Comparison of ENCODE assay signal across 19 cellular contexts in the genomic region with DNA sequence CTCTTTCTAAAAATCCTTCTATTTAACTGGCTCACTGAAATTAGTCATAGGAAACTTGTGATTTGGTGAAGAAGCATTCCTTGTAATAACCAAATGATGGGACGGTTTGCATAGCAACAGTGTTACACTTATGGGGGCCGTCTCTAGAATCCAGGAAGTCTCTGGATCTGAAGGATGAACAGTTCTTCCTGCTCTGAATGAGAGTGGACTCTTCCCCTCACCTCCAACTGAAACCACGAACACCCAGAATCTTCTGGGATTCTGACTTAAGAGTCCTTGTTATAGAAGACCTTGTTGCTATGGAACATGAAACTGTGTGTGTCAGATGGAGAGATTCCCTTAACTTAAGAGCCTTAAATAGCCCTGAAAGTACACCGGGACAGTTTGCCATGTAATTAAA. TPM values are rescaled to one million over a fixed set of nuclear protein-coding genes. Genes with fewer than 3 reads are reported as not detected.
DNase-seq lines count a peak whose midpoint lies in the region; FAIRE-seq and TF ChIP-seq lines count a peak whose summit lies in the region.
"Had no signal": no experiment of that assay in that cellular context is flagged by ENCODE, and none has a peak within 500 bp of the region (broad histone marks: within the 10 kb centered on the region; RNA-seq: fewer than 3 reads in every experiment).

No MANE protein-coding gene starts in this region.

- H3K27ac ChIP-seq in AG04450 (ENCODE audit: low read depth, low read length) (peak overlapping the region; percentile 33), astrocyte (ENCODE audit: low read depth, low read length) (no peak overlapping the region)
- H3K27ac ChIP-seq: BLaER1 treated with 17β-estradiol and CSF1 and Interleukin-3, amounts not matched to agents 10 nM and 100 nM had no signal

- H3K79me2 ChIP-seq in astrocyte (ENCODE audit: insufficient read depth, low read length), result no peaks in the 10 kb centered on the region

- H3K36me3 ChIP-seq in astrocyte (ENCODE audit: insufficient read depth, low read length) (no peaks in the 10 kb centered on the region), MG63 (no peaks in the 10 kb centered on the region), BE2C (no peaks in the 10 kb centered on the region)
- H3K36me3 ChIP-seq: BLaER1 treated with 17β-estradiol and CSF1 and Interleukin-3, amounts not matched to agents 10 nM and 100 nM had no signal

- no peaks in the 10 kb centered on the region for H3K27me3 ChIP-seq in AG04450 (ENCODE audit: control insufficient read depth, insufficient read depth, low read length)
- H3K27me3 ChIP-seq in astrocyte (ENCODE audit: insufficient read depth, low read length), result no peaks in the 10 kb centered on the region
- no peaks in the 10 kb centered on the region for H3K27me3 ChIP-seq in MG63
- no peaks in the 10 kb centered on the region for H3K27me3 ChIP-seq in BE2C
- H3K27me3 ChIP-seq: BLaER1 treated with 17β-estradiol and CSF1 and Interleukin-3, amounts not matched to agents 10 nM and 100 nM had no signal

- H3K4me1 ChIP-seq in astrocyte (ENCODE audit: insufficient read depth, low read length) (peaks cover 3% of the 10 kb centered on the region), BE2C (no peaks in the 10 kb centered on the region)

- peak; percentile 70 for FAIRE-seq in astrocyte (lab: Jason Lieb, UNC)
- FAIRE-seq: frontal cortex, H54 had no signal

- H3K27ac Mint-ChIP-seq in astrocyte (ENCODE audit: unreplicated experiment), result peak overlapping the region; percentile 84
- H3K27ac Mint-ChIP-seq: memory B cell; T-helper 1 cell treated with Interleukin-12 subunit alpha and Interleukin-12 subunit beta and Interleukin-4 antibody, amounts not matched to agents 30 μg/mL and 1 μg/mL, for 36 hours had no signal

- CTCF ChIA-PET in AG04450 (lab: Charles Lee), result interaction anchor here (0.6 to 1.0 kb wide), 4 partner anchors 54 to 179 kb away, joined by 3 to 7 read pairs (median 4); no protein-coding TSS in a partner anchor

- H3K4me2 ChIP-seq in astrocyte (ENCODE audit: low read length), result peak overlapping the region; percentile 45
- H3K4me2 ChIP-seq: BLaER1 treated with 17β-estradiol and CSF1 and Interleukin-3, amounts not matched to agents 10 nM and 100 nM had no signal

- H4K20me1 ChIP-seq in astrocyte (ENCODE audit: insufficient read depth, low read length), result no peaks in the 10 kb centered on the region
- H4K20me1 ChIP-seq: BLaER1 treated with 17β-estradiol and CSF1 and Interleukin-3, amounts not matched to agents 10 nM and 100 nM had no signal

- H3K9me3 ChIP-seq in AG04450 (ENCODE audit: control insufficient read depth, insufficient read depth, low read length) (no peaks in the 10 kb centered on the region), astrocyte (ENCODE audit: insufficient read depth, low read depth, low read length) (no peaks in the 10 kb centered on the region), MG63 (no peaks in the 10 kb centered on the region), BE2C (no peaks in the 10 kb centered on the region)
- H3K9me3 ChIP-seq: BLaER1 treated with 17β-estradiol and CSF1 and Interleukin-3, amounts not matched to agents 10 nM and 100 nM had no signal

- POLR2A ChIA-PET in AG04450 (lab: Yijun Ruan, JAX), result interaction anchor here (0.6 kb wide), 1 partner anchor 177 kb away, joined by 4 read pairs; no protein-coding TSS in a partner anchor

- no peak overlapping the region for H3K9ac ChIP-seq in astrocyte (ENCODE audit: low read length)
- H3K9ac ChIP-seq: BLaER1 treated with 17β-estradiol and CSF1 and Interleukin-3, amounts not matched to agents 10 nM and 100 nM had no signal

- H3K4me3 Mint-ChIP-seq in astrocyte (ENCODE audit: unreplicated experiment), result no peak overlapping the region
- H3K4me3 Mint-ChIP-seq: memory B cell; T-helper 1 cell treated with Interleukin-12 subunit alpha and Interleukin-12 subunit beta and Interleukin-4 antibody, amounts not matched to agents 30 μg/mL and 1 μg/mL, for 36 hours had no signal

- H3K27me3 Mint-ChIP-seq in astrocyte (ENCODE audit: low read depth, unreplicated experiment), result peaks cover 3% of the 10 kb centered on the region

- peaks cover 8% of the 10 kb centered on the region for H3K4me1 Mint-ChIP-seq in astrocyte (ENCODE audit: low read depth, unreplicated experiment)
- H3K4me1 Mint-ChIP-seq: memory B cell had no signal

- TF ChIP-seq CTCF in AG04450 (IDR thresholded peaks at IDR 0.05; ENCODE audit: low read depth, low read length) (no peak), astrocyte (IDR thresholded peaks at IDR 0.05; ENCODE audit: insufficient read depth, low read depth, low read length) (no peak), BE2C (IDR thresholded peaks at IDR 0.05; ENCODE audit: low read depth, low read length) (no peak)

- H3K36me3 Mint-ChIP-seq in astrocyte (ENCODE audit: low read depth, unreplicated experiment), result no peaks in the 10 kb centered on the region
- H3K36me3 Mint-ChIP-seq: memory B cell had no signal

- no peaks in the 10 kb centered on the region for H3K9me3 Mint-ChIP-seq in astrocyte (ENCODE audit: unreplicated experiment)
- H3K9me3 Mint-ChIP-seq: memory B cell; T-helper 1 cell treated with Interleukin-12 subunit alpha and Interleukin-12 subunit beta and Interleukin-4 antibody, amounts not matched to agents 30 μg/mL and 1 μg/mL, for 36 hours had no signal

- DNase-seq in AG04450 (ENCODE audit: low read depth, low spot score) (peak; percentile 37), GM04503 (ENCODE audit: low read depth) (peak; percentile 45), astrocyte (ENCODE audit: low read depth) (peak; percentile 62), inferior parietal cortex (ENCODE audit: extremely low spot score) (peak; percentile 17), MG63 (no peak), NCI-H2107 treated with DMSO at 0.1 percent for 48 hours (lab: John Stamatoyannopoulos, UW; ENCODE audit: unreplicated experiment) (no peak), BE2C (no peak)
- no peak for DNase-seq in activated CD4-positive, alpha-beta T cell treated with anti-CD3 and anti-CD28 coated beads, Interleukin-2, amount 50 U/mL, for 4 hours
- DNase-seq: DMS79; effector CD8-positive, alpha-beta T cell; NCI-H2029; NCI-H82 had no signal

- no peak overlapping the region for H3K4me3 ChIP-seq in AG04450 (ENCODE audit: low read depth, low read length)
- no peak overlapping the region for H3K4me3 ChIP-seq in astrocyte (ENCODE audit: insufficient read depth, low read depth, low read length)
- no peak overlapping the region for H3K4me3 ChIP-seq in MG63
- no peak overlapping the region for H3K4me3 ChIP-seq in BE2C (ENCODE audit: low read depth, low read length)
- H3K4me3 ChIP-seq: BLaER1 treated with 17β-estradiol and CSF1 and Interleukin-3, amounts not matched to agents 10 nM and 100 nM had no signal

- H2AFZ ChIP-seq in astrocyte (ENCODE audit: low read depth, low read length), result peak overlapping the region; percentile 53

RNA-seq across cellular contexts. Expression of gene NOLC1, which starts 23.2 kb away (rescaled TPM):
- polyA plus RNA-seq in AG04450 (2011; rRNA removed), result 60.9 and 80.8 TPM in 2 replicates
- polyA minus RNA-seq in AG04450 (2011; rRNA and poly(A)+ RNA removed), result 46.1 and 47.3 TPM in 2 replicates
- 84.1 and 92.9 TPM in 2 replicates for total RNA-seq in astrocyte
- 120 and 134 TPM in 2 replicates for total RNA-seq in MG63 (2014; rRNA removed; shearing (Covaris generic); ENCODE audit: low replicate concordance)
- polyA plus RNA-seq in BE2C (2012; ENCODE audit: insufficient read depth, insufficient read length, low read depth), result 250 TPM

RNA-seq across cellular contexts. Expression of gene PPRC1, which starts 42.6 kb away (rescaled TPM):
- polyA plus RNA-seq in AG04450 (2011; rRNA removed), result 14.1 and 18.5 TPM in 2 replicates
- polyA minus RNA-seq in AG04450 (2011; rRNA and poly(A)+ RNA removed), result 31.1 and 37.4 TPM in 2 replicates
- 54.1 and 56.9 TPM in 2 replicates for total RNA-seq in astrocyte
- total RNA-seq in MG63 (2014; rRNA removed; shearing (Covaris generic); ENCODE audit: low replicate concordance), result 6.7 and 13.3 TPM in 2 replicates
- polyA plus RNA-seq in BE2C (2012; ENCODE audit: insufficient read depth, insufficient read length, low read depth), result 132 TPM

RNA-seq across cellular contexts. Expression of gene ELOVL3, which starts 50.7 kb away (rescaled TPM):
- 0.16 and 0.27 TPM in 2 replicates for polyA plus RNA-seq in AG04450 (2011; rRNA removed)
- polyA minus RNA-seq in AG04450 (2011; rRNA and poly(A)+ RNA removed), result not detected in 2 replicates
- total RNA-seq in astrocyte, result 0.48 and 0.62 TPM in 2 replicates
- 0.15 TPM in 1 of 2 replicates, not detected in the other for total RNA-seq in MG63 (2014; rRNA removed; shearing (Covaris generic); ENCODE audit: low replicate concordance)
- polyA plus RNA-seq in BE2C (2012; ENCODE audit: insufficient read depth, insufficient read length, low read depth), result 0.32 TPM
- total RNA-seq: cardiac septum, frontal cortex had no signal
- polyA plus RNA-seq: neural cell had no signal

RNA-seq across cellular contexts. Expression of gene LDB1, which starts 55.2 kb away (rescaled TPM):
- 95.7 and 106 TPM in 2 replicates for polyA plus RNA-seq in AG04450 (2011; rRNA removed)
- 163 and 199 TPM in 2 replicates for polyA minus RNA-seq in AG04450 (2011; rRNA and poly(A)+ RNA removed)
- total RNA-seq in astrocyte, result 126 and 134 TPM in 2 replicates
- 11.8 and 15.6 TPM in 2 replicates for total RNA-seq in MG63 (2014; rRNA removed; shearing (Covaris generic); ENCODE audit: low replicate concordance)
- 259 TPM for polyA plus RNA-seq in BE2C (2012; ENCODE audit: insufficient read depth, insufficient read length, low read depth)

Comparison
In these comparisons a context has a peak if more than half of its experiments do, and no peak if none do; other contexts are left out.
1. DNase-seq: peak in AG04450 (single experiment), GM04503 (single experiment), astrocyte (single experiment) and inferior parietal cortex (single experiment); none in MG63 (single experiment), activated CD4-positive, alpha-beta T cell treated with anti-CD3 and anti-CD28 coated beads, Interleukin-2, amount 50 U/mL, for 4 hours (0 of 2), NCI-H2107 treated with DMSO at 0.1 percent for 48 hours (single experiment) and BE2C (single experiment).